Comparison of ENCODE assay signal across 20 cellular contexts in the genomic region with DNA sequence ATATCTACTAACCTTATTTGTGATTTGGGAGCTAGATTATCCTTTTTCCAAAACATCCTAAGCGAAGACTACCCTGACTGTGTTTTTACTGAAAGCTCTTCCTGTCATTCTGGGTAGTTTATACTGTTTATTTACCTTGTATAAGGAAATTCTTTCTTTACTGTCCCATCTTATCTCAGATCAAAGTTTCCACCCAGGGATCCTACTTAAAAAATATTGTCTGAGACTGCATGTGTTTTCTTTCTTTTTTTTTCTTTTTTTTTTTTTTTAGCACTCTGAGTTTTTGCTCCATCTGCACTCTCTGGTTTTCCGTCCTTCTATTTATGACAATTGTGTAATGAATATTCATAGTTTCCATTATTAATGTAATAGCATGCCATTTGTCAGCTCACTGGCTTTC. TPM values are rescaled to one million over a fixed set of nuclear protein-coding genes. Genes with fewer than 3 reads are reported as not detected.
DNase-seq lines count a peak whose midpoint lies in the region; ATAC-seq and TF ChIP-seq lines count a peak whose summit lies in the region.
"Had no signal": no experiment of that assay in that cellular context is flagged by ENCODE, and none has a peak within 500 bp of the region (broad histone marks: within the 10 kb centered on the region; RNA-seq: fewer than 3 reads in every experiment).

No MANE protein-coding gene starts in this region.

- no TSS peak for BruUV-seq in Caco-2 (replicated peaks; lab: Mats Ljungman, UMichigan)

- H3K27ac Mint-ChIP-seq in WTC11 (no peak overlapping the region), nephron (peak overlapping the region; percentile 76 to 96 (median 95)), Caco-2 (ENCODE audit: unreplicated experiment) (no peak overlapping the region)
- H3K27ac Mint-ChIP-seq: CD8-positive, alpha-beta T cell had no signal

- no CpG with 5 or more reads among the region's 2 CpGs for WGBS in HUES64

- intact Hi-C loops in Caco-2 (cut with micrococcal nuclease; ENCODE audit: unreplicated experiment), result no loop called here

- no peaks in the 10 kb centered on the region for H3K36me3 ChIP-seq in HUES64 (ENCODE audit: insufficient read depth, low read length)
- no peaks in the 10 kb centered on the region for H3K36me3 ChIP-seq in Caco-2 (ENCODE audit: control insufficient read depth, insufficient read depth, low read length)

- peaks cover 15% of the 10 kb centered on the region for H3K27me3 Mint-ChIP-seq in WTC11 (ENCODE audit: low read depth)
- no peaks in the 10 kb centered on the region for H3K27me3 Mint-ChIP-seq in nephron (ENCODE audit: low read depth)
- no peaks in the 10 kb centered on the region for H3K27me3 Mint-ChIP-seq in Caco-2 (ENCODE audit: insufficient read depth, unreplicated experiment)

- no peak overlapping the region for H3K27ac ChIP-seq in HUES64 (ENCODE audit: low read depth, low read length)
- H3K27ac ChIP-seq: HL-60, KMS-11 had no signal

- CTCF ChIA-PET in WTC11 (lab: Charles Lee), result interaction anchor here (1.2 to 1.3 kb wide), 2 partner anchors 26 to 167 kb away, joined by 3 to 5 read pairs; a partner anchor contains a TSS
- CTCF ChIA-PET in Caco-2 (lab: Charles Lee), result no interaction called here

- POLR2A ChIA-PET in WTC11 (lab: Charles Lee) (no interaction called here), Caco-2 (lab: Charles Lee) (no interaction called here)

- TF ChIP-seq CTCF in WTC11 (IDR thresholded peaks at IDR 0.05), result no peak
- no peak for TF ChIP-seq CTCF in nephron (IDR thresholded peaks at IDR 0.05; ENCODE audit: unreplicated experiment in 3 of 3)
- no peak for TF ChIP-seq CTCF in Caco-2 (IDR thresholded peaks at IDR 0.05; ENCODE audit: insufficient read depth in 1 of 2, low read depth in 1 of 2, low read length in 1 of 2, severe bottlenecking in 1 of 2, unreplicated experiment in 1 of 2)

- peaks cover 94% of the 10 kb centered on the region for H3K4me1 Mint-ChIP-seq in WTC11
- H3K4me1 Mint-ChIP-seq in nephron, result peaks cover 78% of the 10 kb centered on the region
- H3K4me1 Mint-ChIP-seq in Caco-2 (ENCODE audit: low read depth, unreplicated experiment), result peaks cover 37% of the 10 kb centered on the region

- 0 out of 2 replicates have a peak overlapping the region, but pooled peaks have one; percentile 14 for H3K4me3 ChIP-seq in HUES64 (ENCODE audit: low read length)
- no peak overlapping the region for H3K4me3 ChIP-seq in Caco-2 (ENCODE audit: low read depth, low read length)

- H3K4me3 Mint-ChIP-seq in WTC11, result peak overlapping the region; percentile 48
- peak overlapping the region in 1 of 3 experiments; percentile 46 for H3K4me3 Mint-ChIP-seq in nephron
- H3K4me3 Mint-ChIP-seq in Caco-2 (ENCODE audit: unreplicated experiment), result no peak overlapping the region
- H3K4me3 Mint-ChIP-seq: CD8-positive, alpha-beta T cell had no signal

- H3K9me3 ChIP-seq in HUES64 (ENCODE audit: insufficient read depth, low read depth, low read length) (no peaks in the 10 kb centered on the region), Caco-2 (no peaks in the 10 kb centered on the region)

- H3K36me3 Mint-ChIP-seq in WTC11, result no peaks in the 10 kb centered on the region
- no peaks in the 10 kb centered on the region for H3K36me3 Mint-ChIP-seq in nephron (ENCODE audit: low read depth)
- no peaks in the 10 kb centered on the region for H3K36me3 Mint-ChIP-seq in Caco-2 (ENCODE audit: insufficient read depth, unreplicated experiment)
- H3K36me3 Mint-ChIP-seq: CD8-positive, alpha-beta T cell had no signal

- H3K4me1 ChIP-seq in HUES64 (ENCODE audit: insufficient read depth, low read length) (peaks cover 74% of the 10 kb centered on the region), Caco-2 (peaks cover 31% of the 10 kb centered on the region)

- H3K27me3 ChIP-seq in HUES64 (ENCODE audit: insufficient read depth, low read length), result peaks cover 4% of the 10 kb centered on the region
- no peaks in the 10 kb centered on the region for H3K27me3 ChIP-seq in Caco-2 (replicated peaks; ENCODE audit: control insufficient read depth, insufficient read depth, low read length)

- DNase-seq in WTC11 (ENCODE audit: low spot score), result no peak
- no peak for DNase-seq in NCI-H2081 treated with DMSO at 0.1 percent for 48 hours (lab: John Stamatoyannopoulos, UW)
- no peak for DNase-seq in GM03348 (ENCODE audit: low spot score)
- no peak for DNase-seq in Caco-2
- DNase-seq: AML-193; C1 segment of cervical spinal cord; CD8-positive, alpha-beta T cell; IMR-90; NCI-H1417; NCI-H1694 treated with DMSO at 0.1 percent for 48 hours; NCI-H446 treated with DMSO at 0.1 percent for 48 hours; NCI-H526 treated with DMSO at 0.1 percent for 48 hours; PC-3; SHP77 treated with DMSO at 0.1 percent for 48 hours had no signal

- no peak for ATAC-seq in WTC11
- ATAC-seq in HG03108 (IDR thresholded peaks at IDR 0.05; ENCODE audit: unreplicated experiment), result no peak
- ATAC-seq: CD8-positive, alpha-beta T cell; PC-3; SK-N-SH treated with all-trans-retinoic acid at 6 μM for 48 hours had no signal

- H3K9me3 Mint-ChIP-seq in WTC11 (no peaks in the 10 kb centered on the region), nephron (no peaks in the 10 kb centered on the region), Caco-2 (ENCODE audit: unreplicated experiment) (no peaks in the 10 kb centered on the region)
- H3K9me3 Mint-ChIP-seq: CD8-positive, alpha-beta T cell had no signal

- H3K9ac ChIP-seq in HUES64 (ENCODE audit: low read depth, low read length), result no peak overlapping the region; the same call in 1 of the 2 replicates
- H3K9ac ChIP-seq: KMS-11 had no signal

TF ChIP-seq in WTC11, 78 proteins besides CTCF, POLR2A, EP300 and RAD21 (continues in another document):
- TF ChIP-seq, protein P1, sequence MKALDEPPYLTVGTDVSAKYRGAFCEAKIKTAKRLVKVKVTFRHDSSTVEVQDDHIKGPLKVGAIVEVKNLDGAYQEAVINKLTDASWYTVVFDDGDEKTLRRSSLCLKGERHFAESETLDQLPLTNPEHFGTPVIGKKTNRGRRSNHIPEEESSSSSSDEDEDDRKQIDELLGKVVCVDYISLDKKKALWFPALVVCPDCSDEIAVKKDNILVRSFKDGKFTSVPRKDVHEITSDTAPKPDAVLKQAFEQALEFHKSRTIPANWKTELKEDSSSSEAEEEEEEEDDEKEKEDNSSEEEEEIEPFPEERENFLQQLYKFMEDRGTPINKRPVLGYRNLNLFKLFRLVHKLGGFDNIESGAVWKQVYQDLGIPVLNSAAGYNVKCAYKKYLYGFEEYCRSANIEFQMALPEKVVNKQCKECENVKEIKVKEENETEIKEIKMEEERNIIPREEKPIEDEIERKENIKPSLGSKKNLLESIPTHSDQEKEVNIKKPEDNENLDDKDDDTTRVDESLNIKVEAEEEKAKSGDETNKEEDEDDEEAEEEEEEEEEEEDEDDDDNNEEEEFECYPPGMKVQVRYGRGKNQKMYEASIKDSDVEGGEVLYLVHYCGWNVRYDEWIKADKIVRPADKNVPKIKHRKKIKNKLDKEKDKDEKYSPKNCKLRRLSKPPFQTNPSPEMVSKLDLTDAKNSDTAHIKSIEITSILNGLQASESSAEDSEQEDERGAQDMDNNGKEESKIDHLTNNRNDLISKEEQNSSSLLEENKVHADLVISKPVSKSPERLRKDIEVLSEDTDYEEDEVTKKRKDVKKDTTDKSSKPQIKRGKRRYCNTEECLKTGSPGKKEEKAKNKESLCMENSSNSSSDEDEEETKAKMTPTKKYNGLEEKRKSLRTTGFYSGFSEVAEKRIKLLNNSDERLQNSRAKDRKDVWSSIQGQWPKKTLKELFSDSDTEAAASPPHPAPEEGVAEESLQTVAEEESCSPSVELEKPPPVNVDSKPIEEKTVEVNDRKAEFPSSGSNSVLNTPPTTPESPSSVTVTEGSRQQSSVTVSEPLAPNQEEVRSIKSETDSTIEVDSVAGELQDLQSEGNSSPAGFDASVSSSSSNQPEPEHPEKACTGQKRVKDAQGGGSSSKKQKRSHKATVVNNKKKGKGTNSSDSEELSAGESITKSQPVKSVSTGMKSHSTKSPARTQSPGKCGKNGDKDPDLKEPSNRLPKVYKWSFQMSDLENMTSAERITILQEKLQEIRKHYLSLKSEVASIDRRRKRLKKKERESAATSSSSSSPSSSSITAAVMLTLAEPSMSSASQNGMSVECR (CRISPR knock-in tag; IDR thresholded peaks at IDR 0.05; ENCODE audit: borderline replicate concordance), result no peak
- TF ChIP-seq CBFB (CRISPR knock-in tag; IDR thresholded peaks at IDR 0.05; ENCODE audit: low read depth) (no peak), FOXP1 (CRISPR knock-in tag; IDR thresholded peaks at IDR 0.05; ENCODE audit: borderline replicate concordance) (no peak)
- TF ChIP-seq, protein P2, sequence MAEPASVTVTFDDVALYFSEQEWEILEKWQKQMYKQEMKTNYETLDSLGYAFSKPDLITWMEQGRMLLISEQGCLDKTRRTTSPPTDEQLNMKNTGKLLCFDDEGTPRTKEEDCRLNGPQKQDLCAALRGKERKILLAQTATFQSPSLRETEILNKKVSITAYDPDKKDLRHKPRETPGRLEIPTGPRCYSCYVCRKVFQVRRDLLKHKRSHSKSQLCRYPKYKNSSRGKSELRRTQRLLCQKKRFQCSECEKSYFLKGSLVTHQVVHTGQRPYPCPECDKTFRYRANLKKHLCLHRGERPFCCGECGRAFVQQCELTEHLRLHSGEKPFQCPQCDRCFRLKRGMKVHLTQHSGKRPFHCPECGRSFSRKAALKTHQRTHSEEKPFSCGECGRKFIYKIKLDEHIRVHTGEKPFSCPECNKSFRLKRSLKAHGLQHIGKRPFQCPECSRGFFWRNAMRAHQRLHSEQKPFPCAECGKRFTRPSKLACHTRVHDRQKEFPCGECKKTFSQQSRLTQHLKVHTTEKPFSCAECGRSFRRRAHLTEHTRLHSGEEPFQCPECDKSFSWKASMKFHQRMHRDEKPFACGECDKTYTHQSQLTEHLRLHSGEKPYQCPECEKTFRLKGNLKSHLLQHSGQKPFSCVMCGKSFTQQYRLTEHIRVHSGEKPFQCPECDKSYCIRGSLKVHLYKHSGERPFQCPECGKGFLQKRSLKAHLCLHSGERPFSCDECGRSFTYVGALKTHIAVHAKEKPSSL (CRISPR knock-in tag; conservative IDR thresholded peaks at IDR 0.05), result no peak
- TF ChIP-seq, protein P3, sequence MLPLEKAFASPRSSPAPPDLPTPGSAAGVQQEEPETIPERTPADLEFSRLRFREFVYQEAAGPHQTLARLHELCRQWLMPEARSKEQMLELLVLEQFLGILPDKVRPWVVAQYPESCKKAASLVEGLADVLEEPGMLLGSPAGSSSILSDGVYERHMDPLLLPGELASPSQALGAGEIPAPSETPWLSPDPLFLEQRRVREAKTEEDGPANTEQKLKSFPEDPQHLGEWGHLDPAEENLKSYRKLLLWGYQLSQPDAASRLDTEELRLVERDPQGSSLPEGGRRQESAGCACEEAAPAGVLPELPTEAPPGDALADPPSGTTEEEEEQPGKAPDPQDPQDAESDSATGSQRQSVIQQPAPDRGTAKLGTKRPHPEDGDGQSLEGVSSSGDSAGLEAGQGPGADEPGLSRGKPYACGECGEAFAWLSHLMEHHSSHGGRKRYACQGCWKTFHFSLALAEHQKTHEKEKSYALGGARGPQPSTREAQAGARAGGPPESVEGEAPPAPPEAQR (CRISPR knock-in tag; IDR thresholded peaks at IDR 0.05), result no peak

RNA-seq across cellular contexts. Expression of a gene that starts 26.5 kb away (rescaled TPM):
- 16.4 TPM for polyA plus RNA-seq in HUES64 (2013, experiment 1 of 2)
- 21.2 TPM for polyA plus RNA-seq in HUES64 (2013, experiment 2 of 2)
- total RNA-seq in WTC11 (2021) (35.0 to 57.9 TPM (median 38.3 TPM) in 3 replicates), Caco-2 (2022) (18.2 and 22.5 TPM in 2 replicates)

Comparison
In these comparisons a context has a peak if more than half of its experiments do, and no peak if none do; other contexts are left out.
1. H3K27ac Mint-ChIP-seq: peak in nephron (3 of 3); none in WTC11 (single experiment) and Caco-2 (single experiment).